ENCODE assay signal across 23 cellular contexts in genomic region chr18:39480494-39481245, GRCh38.
"Had no signal": no experiment of that assay in that cellular context is flagged by ENCODE, and none has a peak within 500 bp of the region (broad histone marks: within the 10 kb centered on the region; RNA-seq: fewer than 3 reads in every experiment).

No MANE protein-coding gene starts in this region.

- H3K27ac ChIP-seq: gastrocnemius medialis, neural progenitor cell, stomach, vagina had no signal

- FAIRE-seq: islet of Langerhans had no signal

- H3K4me2 ChIP-seq: neural progenitor cell, smooth muscle cell had no signal

- H3K9ac ChIP-seq: neural progenitor cell had no signal

- H3K27me3 ChIP-seq: gastrocnemius medialis, neural progenitor cell, stomach, vagina had no signal

- H3K4me3 ChIP-seq: gastrocnemius medialis, neural progenitor cell, smooth muscle cell, stomach, vagina had no signal

- H3K4me1 ChIP-seq: gastrocnemius medialis, neural progenitor cell, vagina had no signal

- ATAC-seq: activated T-helper 17 cell treated with anti-CD3 and anti-CD28 coated beads, Interleukin-2, amount 50 U/mL, for 72 hours; gastrocnemius medialis; left cardiac atrium; sciatic nerve; stimulated activated memory B cell treated with anti-CD40 and anti-IgM and Interleukin-4, amounts not matched to agents 10 μg/mL and 1 μg/mL and 100 μg/mL, for 72 hours; WTC11 had no signal

- DNase-seq: activated CD8-positive, alpha-beta memory T cell treated with anti-CD3 and anti-CD28 coated beads for 24 hours; activated CD8-positive, alpha-beta memory T cell treated with anti-CD3 and anti-CD28 coated beads, Interleukin-2, amount 50 U/mL, for 4 hours; activated naive CD4-positive, alpha-beta T cell treated with anti-CD3 and anti-CD28 coated beads, Interleukin-2, amount 10 ng/mL, durations not matched to agents 7 days and 5 days; activated T-cell treated with anti-CD3 and anti-CD28 coated beads, Interleukin-2, amount 50 U/mL, for 24 hours; amygdala; cerebellar nuclear complex; cortex of kidney; endodermal cell; gastrocnemius medialis; hypothalamus; left cardiac atrium; posterior cingulate gyrus; stimulated activated CD4-positive, alpha-beta T cell treated with anti-CD3 and anti-CD28 coated beads, Interleukin-15, amount 100 ng/mL, for 24 hours; stomach; T1000 had no signal

- H3K9me3 ChIP-seq: gastrocnemius medialis, stomach, vagina had no signal

- H3K36me3 ChIP-seq: gastrocnemius medialis, neural progenitor cell, stomach, vagina had no signal

- H2AFZ ChIP-seq: neural progenitor cell had no signal
